In genomic region chr16:58487566-58488351, GRCh38 we compare ENCODE assay signal across 8 cellular contexts. TPM values are rescaled to one million over a fixed set of nuclear protein-coding genes. Genes with fewer than 3 reads are reported as not detected.
DNase-seq lines count a peak whose midpoint lies in the region; ATAC-seq and TF ChIP-seq lines count a peak whose summit lies in the region.

No MANE protein-coding gene starts in this region.

- peak overlapping the region; percentile 63 for H3K4me2 ChIP-seq in osteoblast (ENCODE audit: insufficient read depth, low read length)

- H3K4me3 ChIP-seq in foreskin fibroblast (ENCODE audit: low read depth in 1 of 2, low read length in 2 of 2) (no peak overlapping the region), osteoblast (ENCODE audit: insufficient read depth, low read length) (peak overlapping the region; percentile 39), suprapubic skin (peak overlapping the region; percentile 15)

- no peaks in the 10 kb centered on the region for H3K27me3 ChIP-seq in osteoblast (ENCODE audit: insufficient read depth, low read length)
- no peaks in the 10 kb centered on the region for H3K27me3 ChIP-seq in suprapubic skin

- peak overlapping the region; percentile 65 for H2AFZ ChIP-seq in osteoblast (ENCODE audit: low read length)

- TF ChIP-seq CTCF in foreskin fibroblast (IDR thresholded peaks at IDR 0.05; ENCODE audit: low read depth, low read length), result peak; percentile 89
- peak; percentile 75 for TF ChIP-seq CTCF in osteoblast (IDR thresholded peaks at IDR 0.05; ENCODE audit: extremely low read depth, low read depth, low read length)
- TF ChIP-seq CTCF in suprapubic skin (IDR thresholded peaks at IDR 0.05), result peak; percentile 76 to 87

- H3K9me3 ChIP-seq in osteoblast (ENCODE audit: low read depth, low read length), result no peaks in the 10 kb centered on the region
- no peaks in the 10 kb centered on the region for H3K9me3 ChIP-seq in suprapubic skin

- 36% methylated on average over 19 of the region's 43 CpGs for WGBS in suprapubic skin

- ATAC-seq in GM19023 (IDR thresholded peaks at IDR 0.05; ENCODE audit: unreplicated experiment), result peak; percentile 66

- no peak for TF ChIP-seq POLR2A in suprapubic skin (IDR thresholded peaks at IDR 0.05)

- no peaks in the 10 kb centered on the region for H3K79me2 ChIP-seq in osteoblast (ENCODE audit: insufficient read depth, low read length)

- H3K36me3 ChIP-seq in osteoblast (ENCODE audit: insufficient read depth, low read length) (no peaks in the 10 kb centered on the region), suprapubic skin (no peaks in the 10 kb centered on the region)

- no peak overlapping the region for H3K27ac ChIP-seq in osteoblast (ENCODE audit: low read depth, low read length)
- no peak overlapping the region for H3K27ac ChIP-seq in suprapubic skin

- H3K4me1 ChIP-seq in osteoblast (ENCODE audit: insufficient read depth, low read length) (no peaks in the 10 kb centered on the region), suprapubic skin (peaks cover 7% of the 10 kb centered on the region)

- peak; percentile 24 to 46 for DNase-seq in AML-193 (lab: John Stamatoyannopoulos, UW)
- peak; percentile 78 for DNase-seq in HuH-7.5 (ENCODE audit: low spot score)
- DNase-seq in RKO (ENCODE audit: low spot score), result peak; percentile 83
- DNase-seq in activated T-helper 9 cell treated with anti-CD3 and anti-CD28 coated beads, Interleukin-2, amount 50 U/mL, for 16 hours (ENCODE audit: low read depth), result peak; percentile 59
- DNase-seq in foreskin fibroblast, result peak; percentile 54 to 88
- DNase-seq in osteoblast (ENCODE audit: insufficient read length, low spot score, missing footprints), result peak; percentile 97
- DNase-seq in suprapubic skin (ENCODE audit: low spot score in 2 of 2), result peak in 1 of 2 donors; percentile 81

- TF ChIP-seq EP300 in suprapubic skin (IDR thresholded peaks at IDR 0.05), result no peak

- no peaks in the 10 kb centered on the region for H4K20me1 ChIP-seq in osteoblast (ENCODE audit: insufficient read depth, low read length)

RNA-seq across cellular contexts. Expression of gene NDRG4, which starts 12.2 kb away (rescaled TPM):
- total RNA-seq in osteoblast (6.5 and 8.0 TPM in 2 replicates), suprapubic skin (10 to 100 TPM; 42.5 to 70.3 (median 50.7) TPM)

RNA-seq across cellular contexts. Expression of gene SETD6, which starts 27.6 kb away (rescaled TPM):
- total RNA-seq in osteoblast (12.3 and 17.7 TPM in 2 replicates), suprapubic skin (10 to 100 TPM; 42.6 to 71.8 (median 51.7) TPM)

Comparison
In these comparisons a context has a peak if more than half of its experiments do, and no peak if none do; other contexts are left out.
1. H3K4me3 ChIP-seq: peak in osteoblast (single experiment) and suprapubic skin (single experiment); none in foreskin fibroblast (0 of 2).
2. Peak in every context shown above with its lines, with median percentiles within 50 percentile points of each other: CTCF ChIP-seq.